Comparison of ENCODE assay signal across 23 cellular contexts in genomic region chr13:95356916-95357315, GRCh38.
"Had no signal": no experiment of that assay in that cellular context is flagged by ENCODE, and none has a peak within 500 bp of the region (broad histone marks: within the 10 kb centered on the region; RNA-seq: fewer than 3 reads in every experiment).

No MANE protein-coding gene starts in this region.

- H3K36me3 Mint-ChIP-seq: activated naive CD4-positive, alpha-beta T cell treated with anti-CD3 and anti-CD28 coated beads, Interleukin-2, amount 50 U/mL, for 24 hours had no signal

- H3K27me3 Mint-ChIP-seq: activated naive CD4-positive, alpha-beta T cell treated with anti-CD3 and anti-CD28 coated beads, Interleukin-2, amount 50 U/mL, for 24 hours had no signal

- H3K9me3 Mint-ChIP-seq: activated CD8-positive, alpha-beta T cell treated with anti-CD3 and anti-CD28 coated beads for 36 hours; activated naive CD4-positive, alpha-beta T cell treated with anti-CD3 and anti-CD28 coated beads, Interleukin-2, amount 50 U/mL, for 24 hours; activated T-cell treated with anti-CD3 and anti-CD28 coated beads, Interleukin-2, amount 50 U/mL, for 72 hours; T-helper 1 cell treated with Interleukin-12 subunit alpha and Interleukin-12 subunit beta and Interleukin-4 antibody, amounts not matched to agents 30 μg/mL and 1 μg/mL, for 36 hours had no signal

- H3K4me1 ChIP-seq: ascending aorta had no signal

- H3K4me3 ChIP-seq: ascending aorta, body of pancreas, SJSA1 had no signal

- H3K27ac ChIP-seq: ascending aorta, body of pancreas, RWPE1, SJSA1 had no signal

- FAIRE-seq: bronchial epithelial cell had no signal

- H3K27me3 ChIP-seq: ascending aorta, body of pancreas, SJSA1 had no signal

- DNase-seq: activated CD4-positive, alpha-beta T cell treated with anti-CD3 and anti-CD28 coated beads for 4 hours; activated CD8-positive, alpha-beta memory T cell treated with anti-CD3 and anti-CD28 coated beads, Interleukin-2, amount 50 U/mL, for 4 hours; activated CD8-positive, alpha-beta T cell treated with anti-CD3 and anti-CD28 coated beads for 36 hours; activated T-cell treated with anti-CD3 and anti-CD28 coated beads, Interleukin-2, amount 50 U/mL, for 72 hours; body of pancreas; MM.1S; NCI-H1105 treated with DMSO at 0.1 percent for 48 hours; NCI-H1436 treated with DMSO at 0.1 percent for 48 hours; NCI-H187; NCI-H2081; NCI-H510A treated with DMSO at 0.1 percent for 48 hours; NCI-H69; NK-92 treated with Interleukin-12 subunit alpha and Interleukin-12 subunit beta, amount 100 ng/mL, for 24 hours; OCI-M1; Right ventricle myocardium superior had no signal

- H3K27ac Mint-ChIP-seq: activated CD8-positive, alpha-beta T cell treated with anti-CD3 and anti-CD28 coated beads for 36 hours; activated naive CD4-positive, alpha-beta T cell treated with anti-CD3 and anti-CD28 coated beads, Interleukin-2, amount 50 U/mL, for 24 hours; activated T-cell treated with anti-CD3 and anti-CD28 coated beads, Interleukin-2, amount 50 U/mL, for 72 hours; T-helper 1 cell treated with Interleukin-12 subunit alpha and Interleukin-12 subunit beta and Interleukin-4 antibody, amounts not matched to agents 30 μg/mL and 1 μg/mL, for 36 hours had no signal

- H3K4me3 Mint-ChIP-seq: activated CD8-positive, alpha-beta T cell treated with anti-CD3 and anti-CD28 coated beads for 36 hours; activated naive CD4-positive, alpha-beta T cell treated with anti-CD3 and anti-CD28 coated beads, Interleukin-2, amount 50 U/mL, for 24 hours; activated T-cell treated with anti-CD3 and anti-CD28 coated beads, Interleukin-2, amount 50 U/mL, for 72 hours; T-helper 1 cell treated with Interleukin-12 subunit alpha and Interleukin-12 subunit beta and Interleukin-4 antibody, amounts not matched to agents 30 μg/mL and 1 μg/mL, for 36 hours had no signal

- ATAC-seq: activated CD4-positive, CD25-positive, alpha-beta regulatory T cell treated with anti-CD3 and anti-CD28 coated beads, Interleukin-2, amount 50 U/mL, for 24 hours; activated CD8-positive, alpha-beta T cell treated with anti-CD3 and anti-CD28 coated beads for 36 hours; activated T-cell treated with anti-CD3 and anti-CD28 coated beads, Interleukin-2, amount 50 U/mL, for 72 hours; body of pancreas; Panc1 had no signal

- H3K4me1 Mint-ChIP-seq: activated naive CD4-positive, alpha-beta T cell treated with anti-CD3 and anti-CD28 coated beads, Interleukin-2, amount 50 U/mL, for 24 hours had no signal

- H3K36me3 ChIP-seq: ascending aorta, SJSA1 had no signal

- H3K9me3 ChIP-seq: ascending aorta, body of pancreas, SJSA1 had no signal
